16 cellular contexts compared by ENCODE assay signal in genomic region chr15:43877371-43877770, GRCh38. TPM values are rescaled to one million over a fixed set of nuclear protein-coding genes. Genes with fewer than 3 reads are reported as not detected.
DNase-seq lines count a peak whose midpoint lies in the region; ATAC-seq and TF ChIP-seq lines count a peak whose summit lies in the region.
"Had no signal": no experiment of that assay in that cellular context is flagged by ENCODE, and none has a peak within 500 bp of the region (broad histone marks: within the 10 kb centered on the region; RNA-seq: fewer than 3 reads in every experiment).

No MANE protein-coding gene starts in this region.

- no peak overlapping the region for H3K4me3 Mint-ChIP-seq in glutamatergic neuron (ENCODE audit: unreplicated experiment)
- H3K4me3 Mint-ChIP-seq: H9, IgD-negative memory B cell had no signal

- TF ChIP-seq RAD21 in Ishikawa (IDR thresholded peaks at IDR 0.05; ENCODE audit: low read depth) = no peak

- intact Hi-C loops in adrenal gland (cut with DNase I) (no loop called here), left ventricle myocardium superior (cut with micrococcal nuclease) (no loop called here), posterior vena cava (cut with DNase I) (no loop called here)

- no peaks in the 10 kb centered on the region for H3K9me3 ChIP-seq in adrenal gland (replicated peaks in 1 of 3)
- no peaks in the 10 kb centered on the region for H3K9me3 ChIP-seq in Karpas-422 (ENCODE audit: low read length)

- WGBS in adrenal gland, 4 donors = 36 to 71% (median 46%) methylated on average over 4 of the region's 4 CpGs

- H3K27ac ChIP-seq in adrenal gland (no peak overlapping the region), Karpas-422 (ENCODE audit: low read length) (no peak overlapping the region)
- H3K27ac ChIP-seq: C4-2B, SK-N-MC had no signal

- peaks cover 2% of the 10 kb centered on the region for H3K9me3 Mint-ChIP-seq in glutamatergic neuron (ENCODE audit: unreplicated experiment)
- H3K9me3 Mint-ChIP-seq: H9, IgD-negative memory B cell had no signal

- H3K9me2 ChIP-seq in Karpas-422 (replicated peaks; ENCODE audit: insufficient read depth, low read length) = no peaks in the 10 kb centered on the region

- peaks cover 1% of the 10 kb centered on the region for H3K27me3 Mint-ChIP-seq in glutamatergic neuron (ENCODE audit: unreplicated experiment)
- H3K27me3 Mint-ChIP-seq: IgD-negative memory B cell had no signal

- no peak for TF ChIP-seq POLR2A in adrenal gland (IDR thresholded peaks at IDR 0.05)

- DNase-seq in adrenal gland = peak in 6 of 7 donors; percentile 37 to 65 (median 49)
- DNase-seq in left ventricle myocardium superior = peak; percentile 49
- peak; percentile 51 for DNase-seq in posterior vena cava (ENCODE audit: low spot score)
- DNase-seq in glutamatergic neuron = no peak
- DNase-seq in Karpas-422 = no peak
- DNase-seq: DMS 273 treated with DMSO at 0.1 percent for 48 hours, EL, H9, NCI-H1105 treated with DMSO at 0.1 percent for 48 hours, NCI-H1694 treated with DMSO at 0.1 percent for 48 hours, NCI-H774 had no signal

- no peak for TF ChIP-seq EP300 in Ishikawa (IDR thresholded peaks at IDR 0.05; ENCODE audit: borderline replicate concordance)

- no peaks in the 10 kb centered on the region; the same call in 1 of the 2 replicates for H3K79me2 ChIP-seq in Karpas-422 (ENCODE audit: low read length)

- H4K20me1 ChIP-seq in Karpas-422 (ENCODE audit: insufficient read depth, low read depth, low read length) = no peaks in the 10 kb centered on the region

- H3K27me3 ChIP-seq in adrenal gland (no peaks in the 10 kb centered on the region), Karpas-422 (ENCODE audit: low read length) (no peaks in the 10 kb centered on the region)

- H3K4me1 Mint-ChIP-seq in glutamatergic neuron (ENCODE audit: low read depth, unreplicated experiment) = no peaks in the 10 kb centered on the region
- H3K4me1 Mint-ChIP-seq: IgD-negative memory B cell had no signal

- peaks cover 0 to 2% of the 10 kb centered on the region in 2 donors for H3K36me3 ChIP-seq in adrenal gland (replicated peaks in 1 of 2)
- peaks cover 51% of the 10 kb centered on the region for H3K36me3 ChIP-seq in Karpas-422 (ENCODE audit: insufficient read depth, low read length)

- H3K4me3 ChIP-seq in adrenal gland (no peak overlapping the region), Karpas-422 (ENCODE audit: low read length) (no peak overlapping the region)
- H3K4me3 ChIP-seq: SK-N-MC had no signal

- TF ChIP-seq CTCF in adrenal gland (IDR thresholded peaks at IDR 0.05) (no peak), glutamatergic neuron (IDR thresholded peaks at IDR 0.05; ENCODE audit: partially characterized antibody, unreplicated experiment) (no peak)

- H3K36me3 Mint-ChIP-seq in glutamatergic neuron (ENCODE audit: unreplicated experiment) = no peaks in the 10 kb centered on the region

- no peak overlapping the region for H3K27ac Mint-ChIP-seq in glutamatergic neuron (ENCODE audit: unreplicated experiment)

- ATAC-seq in left ventricle myocardium superior (peak; percentile 43), HG03432 (IDR thresholded peaks at IDR 0.05; ENCODE audit: unreplicated experiment) (no peak)

- H3K4me1 ChIP-seq in adrenal gland (replicated peaks in 1 of 2) (no peaks in the 10 kb centered on the region), Karpas-422 (ENCODE audit: low read length) (peaks cover 12% of the 10 kb centered on the region)

- no peak overlapping the region for H2AFZ ChIP-seq in Karpas-422 (ENCODE audit: low read length)

- no peak overlapping the region for H3K4me2 ChIP-seq in Karpas-422 (ENCODE audit: low read depth, low read length, poor library complexity, severe bottlenecking)

- no peak overlapping the region for H3K9ac ChIP-seq in Karpas-422 (ENCODE audit: low read length)

TF ChIP-seq in Ishikawa, 13 proteins besides CTCF, POLR2A, EP300 and RAD21:
- peak; percentile 41; the same call in 1 of the 2 replicates for TF ChIP-seq CEBPB (IDR thresholded peaks at IDR 0.05)
- peak; percentile 49; the same call in 1 of the 2 replicates for TF ChIP-seq TEAD4 (IDR thresholded peaks at IDR 0.05)
- no peak for TF ChIP-seq ZBTB7A (IDR thresholded peaks at IDR 0.05; ENCODE audit: low read depth)

RNA-seq across cellular contexts. Expression of gene WDR76, which starts 50.6 kb away (rescaled TPM):
- total RNA-seq in adrenal gland (1 to 10 TPM in 7 of 8 donors, under 1 TPM in 1; 0.91 to 4.2 (median 2.0) TPM), left ventricle myocardium superior (1.5 TPM), posterior vena cava (1 to 10 TPM; 3.9 to 6.2 TPM), glutamatergic neuron (ENCODE audit: unreplicated experiment) (4.7 TPM)
- 1 to 10 TPM in 1 of 3 donors, under 1 TPM in 2; 0.74 to 2.8 (median 0.80) TPM for polyA plus RNA-seq in adrenal gland
- total RNA-seq in Karpas-422 (2014; rRNA removed; shearing (Covaris generic); ENCODE audit: low replicate concordance) = 39.9 and 43.8 TPM in 2 replicates

RNA-seq across cellular contexts. Expression of gene MFAP1, which starts 52.9 kb away (rescaled TPM):
- total RNA-seq in adrenal gland (10 to 100 TPM; 18.1 to 38.9 (median 29.1) TPM), left ventricle myocardium superior (19.3 TPM), posterior vena cava (10 to 100 TPM; 16.6 to 17.7 TPM), glutamatergic neuron (ENCODE audit: unreplicated experiment) (29.2 TPM)
- 10 to 100 TPM in 2 of 3 donors, 1 to 10 TPM in 1; 9.5 to 68.0 (median 18.6) TPM for polyA plus RNA-seq in adrenal gland
- total RNA-seq in Karpas-422 (2014; rRNA removed; shearing (Covaris generic); ENCODE audit: low replicate concordance) = 19.7 and 23.0 TPM in 2 replicates

Comparison
In these comparisons a context has a peak if more than half of its experiments do, and no peak if none do; other contexts are left out.
1. DNase-seq: peak in adrenal gland (6 of 7), left ventricle myocardium superior (single experiment) and posterior vena cava (single experiment); none in glutamatergic neuron (single experiment) and Karpas-422 (single experiment).